ENCODE assay signal across 8 cellular contexts in the genomic region with DNA sequence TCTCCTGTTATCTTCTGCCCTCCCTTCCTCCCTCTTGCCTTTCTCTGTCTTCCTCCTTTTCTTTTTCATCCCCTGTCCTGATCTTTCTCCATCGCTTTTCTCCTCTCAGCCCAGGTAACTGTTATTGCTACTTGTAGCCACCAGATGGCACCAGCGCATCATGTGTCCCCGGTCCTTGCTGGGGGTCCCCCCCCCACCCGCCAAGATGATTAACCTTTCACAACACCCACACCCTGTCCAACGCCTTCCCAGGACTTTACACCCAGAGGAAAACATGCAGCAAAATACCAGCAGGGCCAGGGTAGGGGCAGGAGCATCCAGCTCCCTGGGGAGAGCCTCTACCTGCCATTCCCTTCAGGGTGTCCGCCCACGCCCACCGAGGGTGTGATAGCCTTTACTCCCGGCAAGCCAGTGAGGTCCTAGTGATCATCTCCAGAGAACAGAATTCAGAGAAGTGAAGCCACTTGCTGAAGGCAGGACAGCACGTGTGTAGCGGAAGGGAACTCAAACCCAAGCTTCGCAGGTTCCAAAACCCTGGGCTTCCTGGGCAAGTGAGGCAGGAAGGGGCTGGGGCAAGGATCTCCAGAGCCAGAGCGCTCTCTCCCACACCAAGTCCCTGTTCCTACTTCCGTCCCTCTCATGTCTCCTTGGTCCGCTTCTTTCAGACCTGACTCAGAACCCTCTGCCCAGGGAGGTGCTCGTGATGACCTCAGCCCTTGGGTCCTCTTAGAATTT. TPM values are rescaled to one million over a fixed set of nuclear protein-coding genes. Genes with fewer than 3 reads are reported as not detected.
DNase-seq lines count a peak whose midpoint lies in the region; FAIRE-seq and TF ChIP-seq lines count a peak whose summit lies in the region.

No MANE protein-coding gene starts in this region.

- peak overlapping the region; percentile 97 for H2BK12ac ChIP-seq in neuronal stem cell (ENCODE audit: low read length)

- no peak overlapping the region for H3K9ac ChIP-seq in neuronal stem cell (ENCODE audit: low read depth, low read length, poor library complexity)

- no peak overlapping the region for H2AFZ ChIP-seq in neuronal stem cell (ENCODE audit: low read length)

- no peaks in the 10 kb centered on the region for H3K79me1 ChIP-seq in neuronal stem cell (ENCODE audit: low read depth, low read length)

- no peak overlapping the region for H3K4ac ChIP-seq in neuronal stem cell (ENCODE audit: low read length)

- H3K36me3 ChIP-seq in neuronal stem cell (replicated peaks in 1 of 2; ENCODE audit: control insufficient read depth in 2 of 2, insufficient read depth in 2 of 2, low read length in 2 of 2), result peaks cover 0 to 1% of the 10 kb centered on the region in 2 donors
- no peaks in the 10 kb centered on the region for H3K36me3 ChIP-seq in tibial artery

- H3K4me3 ChIP-seq in neuronal stem cell (ENCODE audit: low read length in 2 of 2) (no peak overlapping the region), tibial artery (no peak overlapping the region)

- H4K91ac ChIP-seq in neuronal stem cell (ENCODE audit: low read depth, low read length, poor library complexity), result no peak overlapping the region

- peak overlapping the region; percentile 98 for H2BK15ac ChIP-seq in neuronal stem cell (ENCODE audit: low read length)

- H3K4me1 ChIP-seq in neuronal stem cell (ENCODE audit: control insufficient read depth in 2 of 2, insufficient read depth in 1 of 2, low read depth in 1 of 2, low read length in 2 of 2), result peaks cover 13 to 24% of the 10 kb centered on the region in 2 donors
- peaks cover 0 to 7% (median 0%) of the 10 kb centered on the region in 4 donors for H3K4me1 ChIP-seq in tibial artery

- no peak overlapping the region for H2BK5ac ChIP-seq in neuronal stem cell (ENCODE audit: low read length)

- H3K18ac ChIP-seq in neuronal stem cell (ENCODE audit: low read length), result peak overlapping the region; percentile 59

- peak; percentile 82 to 86 for TF ChIP-seq CTCF in tibial artery (IDR thresholded peaks at IDR 0.05)

- H3K27ac ChIP-seq in neuronal stem cell (replicated peaks; ENCODE audit: low read length), result no peak overlapping the region
- no peak overlapping the region for H3K27ac ChIP-seq in tibial artery

- DNase-seq in ACHN (peak; percentile 45), GM12891 (ENCODE audit: insufficient read length, low spot score) (peak; percentile 75), NCI-H526 (lab: John Stamatoyannopoulos, UW) (peak; percentile 32 to 60), erythroblast (lab: John Stamatoyannopoulos, UW) (peak; percentile 47 to 72), neuronal stem cell (ENCODE audit: low spot score) (peak; percentile 64), tibial artery (no peak), mucosa of gallbladder (ENCODE audit: low spot score) (no peak)
- DNase-seq in activated CD8-positive, alpha-beta memory T cell treated with anti-CD3 and anti-CD28 coated beads for 48 hours (ENCODE audit: low read depth in 2 of 3, low spot score in 2 of 3), result peak in 2 of 3 experiments; percentile 15 to 30

- H3K9me3 ChIP-seq in neuronal stem cell (replicated peaks in 1 of 2; ENCODE audit: control insufficient read depth in 2 of 2, insufficient read depth in 1 of 2, low read depth in 1 of 2, low read length in 2 of 2) (no peaks in the 10 kb centered on the region), tibial artery (no peaks in the 10 kb centered on the region)

- WGBS in neuronal stem cell (ENCODE audit: extremely low coverage in 2 of 2, insufficient read length in 2 of 2, insufficient replicate concordance in 1 of 2), 2 donors, result no CpG with 5 or more reads among the region's 16 CpGs

- no peak overlapping the region for H3K4me2 ChIP-seq in neuronal stem cell (ENCODE audit: insufficient read depth, low read length, poor library complexity, severe bottlenecking)

- no peak overlapping the region for H3K23ac ChIP-seq in neuronal stem cell (ENCODE audit: low read depth, low read length, poor library complexity)

- peak overlapping the region; percentile 87 for H2AK5ac ChIP-seq in neuronal stem cell (ENCODE audit: low read depth, low read length)

- H4K8ac ChIP-seq in neuronal stem cell (ENCODE audit: low read depth, low read length), result no peak overlapping the region

- in situ Hi-C loops in ACHN (cut with HindIII; ENCODE audit: low pct_ligation_motif_present, low pct_unique_long_range_greater_than_20kb, low sequenced_read_pairs), result no loop called here

- no peak overlapping the region for H3K14ac ChIP-seq in neuronal stem cell (ENCODE audit: low read length)

- TF ChIP-seq POLR2A in GM12891 (IDR thresholded peaks at IDR 0.05; ENCODE audit: low read depth, low read length), result no peak
- no peak for TF ChIP-seq POLR2A in erythroblast (IDR thresholded peaks at IDR 0.05; ENCODE audit: low read length)

- H3K27me3 ChIP-seq in neuronal stem cell (ENCODE audit: control insufficient read depth in 3 of 3, insufficient read depth in 3 of 3, low read depth in 1 of 3, low read length in 3 of 3) (peaks cover 0 to 19% (median 0%) of the 10 kb centered on the region in 3 experiments), tibial artery (peaks cover 0 to 18% of the 10 kb centered on the region in 2 donors)

- intact Hi-C loops in tibial artery (cut with DNase I; ENCODE audit: low total_unique reads), result no loop called here

- H2BK120ac ChIP-seq in neuronal stem cell (ENCODE audit: low read depth, low read length), result no peak overlapping the region

- FAIRE-seq in GM12891 (lab: Jason Lieb, UNC), result peak; percentile 77

TF ChIP-seq in GM12891, 5 proteins besides CTCF, POLR2A, EP300 and RAD21:
- TF ChIP-seq POLR2AphosphoS5 (IDR thresholded peaks at IDR 0.05; ENCODE audit: low read depth, low read length) (no peak), SPI1 (IDR thresholded peaks at IDR 0.05; ENCODE audit: low read depth, low read length) (no peak), PAX5 (IDR thresholded peaks at IDR 0.05; ENCODE audit: insufficient read depth, low read length, severe bottlenecking) (no peak), POU2F2 (IDR thresholded peaks at IDR 0.05; ENCODE audit: low read depth, low read length) (no peak), TAF1 (IDR thresholded peaks at IDR 0.05; ENCODE audit: low read depth, low read length) (no peak)

RNA-seq across cellular contexts. Expression of a gene that starts 13.4 kb away (rescaled TPM):
- polyA plus RNA-seq in GM12891 (2012; ENCODE audit: low read depth, missing spikeins), result not detected
- polyA plus RNA-seq in neuronal stem cell (2013, experiment 1 of 2), result not detected
- polyA plus RNA-seq in neuronal stem cell (2013, experiment 2 of 2), result not detected
- total RNA-seq in mucosa of gallbladder, result not detected

Comparison
In these comparisons a context has a peak if more than half of its experiments do, and no peak if none do; other contexts are left out.
1. DNase-seq: peak in ACHN (single experiment), GM12891 (single experiment), NCI-H526 (2 of 2), activated CD8-positive, alpha-beta memory T cell treated with anti-CD3 and anti-CD28 coated beads for 48 hours (2 of 3), erythroblast (2 of 2) and neuronal stem cell (single experiment); none in tibial artery (0 of 2) and mucosa of gallbladder (single experiment).